In genomic region chr2:72136349-72136748, GRCh38 we compare ENCODE assay signal across 11 cellular contexts.
"Had no signal": no experiment of that assay in that cellular context is flagged by ENCODE, and none has a peak within 500 bp of the region (broad histone marks: within the 10 kb centered on the region; RNA-seq: fewer than 3 reads in every experiment).

No MANE protein-coding gene starts in this region.

- H3K9me3 ChIP-seq: esophagus muscularis mucosa, sigmoid colon, thoracic aorta, uterus had no signal

- DNase-seq: activated CD4-positive, alpha-beta T cell treated with anti-CD3 and anti-CD28 coated beads, Interleukin-2, amount 50 U/mL, for 4 hours; activated T-cell treated with anti-CD3 and anti-CD28 coated beads, Interleukin-2, amount 50 U/mL, for 1 hour; mesenchymal stem cell; stimulated activated CD4-positive, alpha-beta T cell treated with anti-CD3 and anti-CD28 coated beads, Interleukin-12 subunit alpha, Interleukin-12 subunit beta, amount 100 ng/mL, for 4 hours; stimulated activated naive CD4-positive, alpha-beta T cell treated with Interleukin-2 at 50 U/mL for 16 hours; SW 1271; uterus had no signal

- H3K4me1 ChIP-seq: sigmoid colon, uterus had no signal

- H3K27ac ChIP-seq: esophagus muscularis mucosa, sigmoid colon, thoracic aorta, uterus had no signal

- H3K27me3 ChIP-seq: sigmoid colon, uterus had no signal

- H3K36me3 ChIP-seq: esophagus muscularis mucosa, sigmoid colon, thoracic aorta, uterus had no signal

- ATAC-seq: left lobe of liver had no signal

- H3K4me3 ChIP-seq: esophagus muscularis mucosa, sigmoid colon, thoracic aorta, uterus had no signal
